8 cellular contexts compared by ENCODE assay signal in the genomic region with DNA sequence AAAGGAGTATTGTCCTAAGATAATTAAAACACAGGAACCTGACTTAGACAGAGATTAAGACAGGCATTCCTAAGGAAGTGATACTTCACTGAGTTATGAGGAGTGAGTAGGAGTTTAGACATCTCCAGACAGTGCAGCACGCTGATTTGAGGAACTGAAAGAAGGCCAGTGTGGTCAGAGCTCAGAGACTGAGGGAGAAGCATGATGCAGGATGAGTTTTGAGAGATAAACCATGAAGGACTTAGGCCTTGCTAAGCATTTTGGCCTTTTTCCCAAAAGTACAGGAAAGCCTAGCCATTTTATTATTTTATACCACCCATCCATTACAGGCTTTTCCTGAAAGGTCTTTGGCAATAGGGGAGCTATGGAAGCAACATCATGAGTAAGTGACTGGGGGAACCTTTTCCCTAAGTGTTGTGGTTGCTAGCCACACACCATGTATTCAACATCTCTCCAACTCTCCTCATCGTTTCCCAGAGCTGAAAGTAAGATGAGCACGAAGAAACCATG.
DNase-seq lines count a peak whose midpoint lies in the region; ATAC-seq and TF ChIP-seq lines count a peak whose summit lies in the region.

No MANE protein-coding gene starts in this region.

- peaks cover 11% of the 10 kb centered on the region for H3K9me3 Mint-ChIP-seq in HFFc6
- no peaks in the 10 kb centered on the region for H3K9me3 Mint-ChIP-seq in natural killer cell

- H3K4me3 Mint-ChIP-seq in HFFc6 (peak overlapping the region; percentile 74), natural killer cell (no peak overlapping the region)

- peak overlapping the region; percentile 90 for H3K27ac Mint-ChIP-seq in HFFc6
- peak overlapping the region in 1 of 2 donors; percentile 21 for H3K27ac Mint-ChIP-seq in natural killer cell

- intact Hi-C loops in natural killer cell (cut with micrococcal nuclease) = no loop called here

- H3K36me3 Mint-ChIP-seq in HFFc6 (ENCODE audit: low read depth) = peaks cover 32% of the 10 kb centered on the region
- no peaks in the 10 kb centered on the region for H3K36me3 Mint-ChIP-seq in natural killer cell

- DNase-seq in Ammon's horn (ENCODE audit: low spot score) (peak; percentile 76), HFFc6 (peak; percentile 96), SIG-M5 treated with dmso at 0.1 percent for 504 hours (lab: John Stamatoyannopoulos, UW; ENCODE audit: unreplicated experiment) (peak; percentile 94), kidney glomerular epithelial cell (lab: John Stamatoyannopoulos, UW) (peak; percentile 72), natural killer cell (no peak), NCI-H2081 (lab: John Stamatoyannopoulos, UW) (no peak)
- DNase-seq in stimulated activated CD4-positive, alpha-beta T cell treated with anti-CD3 and anti-CD28 coated beads, Interleukin-4, amount 100 ng/mL, for 4 hours = no peak

- H3K27me3 Mint-ChIP-seq in HFFc6 (ENCODE audit: insufficient read depth) (peaks cover 5% of the 10 kb centered on the region; the same call in 1 of the 2 replicates), natural killer cell (ENCODE audit: low read depth in 2 of 2) (no peaks in the 10 kb centered on the region)

- TF ChIP-seq CTCF in HFFc6 (IDR thresholded peaks at IDR 0.05) (no peak), natural killer cell (IDR thresholded peaks at IDR 0.05) (no peak)

- ATAC-seq in HG02840 (IDR thresholded peaks at IDR 0.05; ENCODE audit: low FRiP score, unreplicated experiment) (no peak), natural killer cell (no peak)

- peaks cover 54% of the 10 kb centered on the region for H3K4me1 Mint-ChIP-seq in HFFc6 (ENCODE audit: low read depth)
- H3K4me1 Mint-ChIP-seq in natural killer cell = peaks cover 14 to 23% of the 10 kb centered on the region in 2 donors

Comparison
In these comparisons a context has a peak if more than half of its experiments do, and no peak if none do; other contexts are left out.
1. DNase-seq: peak in Ammon's horn (single experiment), HFFc6 (single experiment), SIG-M5 treated with dmso at 0.1 percent for 504 hours (single experiment) and kidney glomerular epithelial cell (single experiment); none in natural killer cell (single experiment), stimulated activated CD4-positive, alpha-beta T cell treated with anti-CD3 and anti-CD28 coated beads, Interleukin-4, amount 100 ng/mL, for 4 hours (0 of 2) and NCI-H2081 (0 of 2).